1 cellular context compared by ENCODE assay signal in genomic region chr16:89303604-89304003, GRCh38.
TF ChIP-seq lines count a peak whose summit lies in the region.

No MANE protein-coding gene starts in this region.

TF ChIP-seq in HepG2, 621 proteins besides CTCF, POLR2A, EP300 and RAD21 (continued from another document):
- no peak for TF ChIP-seq NFAT5 (CRISPR knock-in tag; IDR thresholded peaks at IDR 0.05)
- no peak for TF ChIP-seq ZNF251 (CRISPR knock-in tag; IDR thresholded peaks at IDR 0.05)
- peak; percentile 11 for TF ChIP-seq RBM22 (optimal IDR thresholded peaks at IDR 0.05; ENCODE audit: low read length)
- TF ChIP-seq AHR (CRISPR knock-in tag; IDR thresholded peaks at IDR 0.05) = no peak
